In the genomic region with DNA sequence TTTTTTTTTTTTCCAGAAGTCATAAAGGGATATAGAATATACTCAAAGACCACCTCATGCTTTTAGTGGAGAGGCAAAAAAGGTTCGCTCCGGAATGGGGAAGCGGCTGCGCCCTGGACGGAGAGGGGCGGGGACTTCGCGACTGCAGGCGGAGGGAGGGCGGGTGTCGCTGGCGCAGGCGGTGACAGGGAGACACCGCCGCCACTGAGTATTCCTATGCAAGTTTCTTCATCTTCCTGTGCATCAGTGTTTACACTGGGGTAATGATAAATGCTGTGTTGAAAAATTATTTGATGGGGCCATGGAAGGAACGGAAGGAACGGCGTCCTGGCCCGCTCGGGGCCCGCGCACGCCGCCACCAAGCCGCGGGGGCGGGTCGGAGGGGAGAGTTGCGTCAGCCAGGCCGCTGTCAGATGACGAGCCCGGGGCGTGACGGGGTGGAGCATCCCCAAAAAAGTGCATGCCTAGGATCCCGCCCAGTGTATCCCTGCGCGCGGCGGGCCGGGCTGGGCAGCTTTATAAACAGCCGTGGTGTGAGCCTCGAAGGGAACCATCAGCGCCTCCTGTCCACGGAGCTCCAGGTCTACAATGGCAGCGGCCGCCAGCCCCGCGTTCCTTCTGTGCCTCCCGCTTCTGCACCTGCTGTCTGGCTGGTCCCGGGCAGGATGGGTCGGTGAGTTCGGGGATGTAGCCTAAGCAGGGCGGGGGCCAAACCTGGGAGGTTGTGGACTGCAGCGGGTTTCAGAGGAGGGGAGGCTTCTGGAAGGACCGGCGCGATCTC, we compare ENCODE assay signal across 8 cellular contexts. TPM values are rescaled to one million over a fixed set of nuclear protein-coding genes. Genes with fewer than 3 reads are reported as not detected.
DNase-seq lines count a peak whose midpoint lies in the region; ATAC-seq and TF ChIP-seq lines count a peak whose summit lies in the region.

A gene with protein sequence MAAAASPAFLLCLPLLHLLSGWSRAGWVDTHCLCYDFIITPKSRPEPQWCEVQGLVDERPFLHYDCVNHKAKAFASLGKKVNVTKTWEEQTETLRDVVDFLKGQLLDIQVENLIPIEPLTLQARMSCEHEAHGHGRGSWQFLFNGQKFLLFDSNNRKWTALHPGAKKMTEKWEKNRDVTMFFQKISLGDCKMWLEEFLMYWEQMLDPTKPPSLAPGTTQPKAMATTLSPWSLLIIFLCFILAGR (plus strand): TSS at position 482 of the 781 bp plus-strand sequence. CDS start 107 bp downstream, at position 589.

- TF ChIP-seq RAD21 in Ishikawa (IDR thresholded peaks at IDR 0.05; ENCODE audit: low read depth): no peak

- in situ Hi-C loops in T47D (cut with HindIII; ENCODE audit: low pct_unique_long_range_greater_than_20kb, low sequenced_read_pairs): no loop called here

- POLR2A ChIA-PET in MCF 10A (lab: Yijun Ruan, JAX): no interaction called here

- H3K27ac Mint-ChIP-seq in MCF 10A (ENCODE audit: low read depth, unreplicated experiment) (no peak within 1 kb of the TSS), neural crest cell (ENCODE audit: unreplicated experiment) (peak within 1 kb of the TSS; percentile 94)
- H3K27ac Mint-ChIP-seq in activated T-helper 17 cell treated with anti-CD3 and anti-CD28 coated beads, Interleukin-2, amount 50 U/mL, for 72 hours: peak within 1 kb of the TSS; percentile 84
- H3K27ac Mint-ChIP-seq in stimulated activated naive CD8-positive, alpha-beta T cell treated with anti-CD3 and anti-CD28 coated beads, Interleukin-15, amount 100 ng/mL, for 72 hours: peak within 1 kb of the TSS; percentile 97 to 98

- H3K9me3 ChIP-seq in Peyer's patch: peaks cover 0 to 3% (median 0%) of the 10 kb centered on the region in 4 donors

- H3K9me3 Mint-ChIP-seq in MCF 10A (ENCODE audit: unreplicated experiment) (no peaks in the 10 kb centered on the region), neural crest cell (no peaks in the 10 kb centered on the region)
- no peaks in the 10 kb centered on the region for H3K9me3 Mint-ChIP-seq in activated T-helper 17 cell treated with anti-CD3 and anti-CD28 coated beads, Interleukin-2, amount 50 U/mL, for 72 hours
- H3K9me3 Mint-ChIP-seq in stimulated activated naive CD8-positive, alpha-beta T cell treated with anti-CD3 and anti-CD28 coated beads, Interleukin-15, amount 100 ng/mL, for 72 hours: no peaks in the 10 kb centered on the region

- H3K4me3 ChIP-seq in Peyer's patch (peak within 1 kb of the TSS; percentile 33 to 60 (median 53)), fibroblast of villous mesenchyme (ENCODE audit: low read depth, low read length) (peak within 1 kb of the TSS; percentile 50)

- no TSS peak for BruUV-seq in MCF 10A (replicated peaks; lab: Mats Ljungman, UMichigan)

- H3K27ac ChIP-seq in Peyer's patch: peak within 1 kb of the TSS in 1 of 4 donors; percentile 25

- H3K36me3 ChIP-seq in Peyer's patch: no peaks in the 10 kb centered on the region

- H3K4me1 ChIP-seq in Peyer's patch: peaks cover 0 to 26% (median 12%) of the 10 kb centered on the region in 4 donors

- no peaks in the 10 kb centered on the region for H3K36me3 Mint-ChIP-seq in MCF 10A (ENCODE audit: insufficient read depth, unreplicated experiment)
- peaks cover 19% of the 10 kb centered on the region for H3K36me3 Mint-ChIP-seq in activated T-helper 17 cell treated with anti-CD3 and anti-CD28 coated beads, Interleukin-2, amount 50 U/mL, for 72 hours (ENCODE audit: low read depth)
- no peaks in the 10 kb centered on the region for H3K36me3 Mint-ChIP-seq in neural crest cell (ENCODE audit: low read depth)

- intact Hi-C loops in MCF 10A (cut with micrococcal nuclease): no loop called here

- H3K4me3 Mint-ChIP-seq in MCF 10A (ENCODE audit: unreplicated experiment): no peak within 1 kb of the TSS
- H3K4me3 Mint-ChIP-seq in activated T-helper 17 cell treated with anti-CD3 and anti-CD28 coated beads, Interleukin-2, amount 50 U/mL, for 72 hours: peak within 1 kb of the TSS; percentile 87
- peak within 1 kb of the TSS; percentile 95 for H3K4me3 Mint-ChIP-seq in neural crest cell
- H3K4me3 Mint-ChIP-seq in stimulated activated naive CD8-positive, alpha-beta T cell treated with anti-CD3 and anti-CD28 coated beads, Interleukin-15, amount 100 ng/mL, for 72 hours: peak within 1 kb of the TSS; percentile 85

- CTCF ChIA-PET in MCF 10A (lab: Yijun Ruan, JAX): interaction anchor here (0.6 kb wide), 1 partner anchor 119 kb away, joined by 3 read pairs; no protein-coding TSS in a partner anchor

- no peaks in the 10 kb centered on the region for H3K4me1 Mint-ChIP-seq in MCF 10A (ENCODE audit: insufficient read depth, unreplicated experiment)
- H3K4me1 Mint-ChIP-seq in activated T-helper 17 cell treated with anti-CD3 and anti-CD28 coated beads, Interleukin-2, amount 50 U/mL, for 72 hours: peaks cover 23% of the 10 kb centered on the region
- H3K4me1 Mint-ChIP-seq in neural crest cell: peaks cover 32% of the 10 kb centered on the region
- H3K4me1 Mint-ChIP-seq in stimulated activated naive CD8-positive, alpha-beta T cell treated with anti-CD3 and anti-CD28 coated beads, Interleukin-15, amount 100 ng/mL, for 72 hours: peaks cover 62% of the 10 kb centered on the region

- H3K27me3 ChIP-seq in Peyer's patch: peaks cover 0 to 45% of the 10 kb centered on the region in 2 donors

- TF ChIP-seq POLR2A in Peyer's patch (IDR thresholded peaks at IDR 0.05): no peak

- ATAC-seq in activated T-helper 17 cell treated with anti-CD3 and anti-CD28 coated beads, Interleukin-2, amount 50 U/mL, for 72 hours (replicated peaks): peak; percentile 87
- peak; percentile 82 for ATAC-seq in stimulated activated naive CD8-positive, alpha-beta T cell treated with anti-CD3 and anti-CD28 coated beads, Interleukin-15, amount 100 ng/mL, for 72 hours

- no peak for TF ChIP-seq CTCF in MCF 10A (IDR thresholded peaks at IDR 0.05; ENCODE audit: unreplicated experiment)
- no peak for TF ChIP-seq CTCF in Peyer's patch (IDR thresholded peaks at IDR 0.05)
- TF ChIP-seq CTCF in fibroblast of villous mesenchyme (IDR thresholded peaks at IDR 0.05; ENCODE audit: insufficient read depth, low read depth, low read length): no peak
- no peak for TF ChIP-seq CTCF in neural crest cell (conservative IDR thresholded peaks at IDR 0.05)

- no peak for TF ChIP-seq EP300 in Ishikawa (IDR thresholded peaks at IDR 0.05; ENCODE audit: borderline replicate concordance)

- H3K27me3 Mint-ChIP-seq in MCF 10A (ENCODE audit: insufficient read depth, unreplicated experiment) (peaks cover 12% of the 10 kb centered on the region), neural crest cell (ENCODE audit: low read depth) (peaks cover 93% of the 10 kb centered on the region)
- H3K27me3 Mint-ChIP-seq in activated T-helper 17 cell treated with anti-CD3 and anti-CD28 coated beads, Interleukin-2, amount 50 U/mL, for 72 hours: peaks cover 62% of the 10 kb centered on the region
- peaks cover 93% of the 10 kb centered on the region for H3K27me3 Mint-ChIP-seq in stimulated activated naive CD8-positive, alpha-beta T cell treated with anti-CD3 and anti-CD28 coated beads, Interleukin-15, amount 100 ng/mL, for 72 hours

- DNase-seq in T47D (ENCODE audit: low read depth in 1 of 2, low spot score in 1 of 2) (peak; percentile 81 to 92), MCF 10A (ENCODE audit: unreplicated experiment) (no peak), Peyer's patch (peak; percentile 66 to 86 (median 76)), fibroblast of villous mesenchyme (ENCODE audit: low read depth) (peak; percentile 90), neural crest cell (ENCODE audit: low read depth, low spot score) (peak; percentile 71)
- DNase-seq in stimulated activated naive CD8-positive, alpha-beta T cell treated with anti-CD3 and anti-CD28 coated beads, Interleukin-15, amount 100 ng/mL, for 72 hours: peak; percentile 85 to 88

TF ChIP-seq in Ishikawa, 13 proteins besides CTCF, POLR2A, EP300 and RAD21:
- TF ChIP-seq, protein P1, sequence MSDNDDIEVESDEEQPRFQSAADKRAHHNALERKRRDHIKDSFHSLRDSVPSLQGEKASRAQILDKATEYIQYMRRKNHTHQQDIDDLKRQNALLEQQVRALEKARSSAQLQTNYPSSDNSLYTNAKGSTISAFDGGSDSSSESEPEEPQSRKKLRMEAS (IDR thresholded peaks at IDR 0.05): peak; percentile 88
- TF ChIP-seq TCF12 (IDR thresholded peaks at IDR 0.05; ENCODE audit: low read depth) (peak; percentile 27; the same call in 1 of the 2 replicates), EGR1 (IDR thresholded peaks at IDR 0.05) (peak; percentile 62; the same call in 1 of the 2 replicates), CEBPB (IDR thresholded peaks at IDR 0.05) (peak; percentile 80), TEAD4 (IDR thresholded peaks at IDR 0.05) (no peak), TAF1 (IDR thresholded peaks at IDR 0.05; ENCODE audit: low read depth) (peak; percentile 50; the same call in 1 of the 2 replicates), CREB1 (IDR thresholded peaks at IDR 0.05; ENCODE audit: low read depth) (peak; percentile 50; the same call in 1 of the 2 replicates), YY1 (IDR thresholded peaks at IDR 0.05; ENCODE audit: low read depth) (no peak), ZBTB7A (IDR thresholded peaks at IDR 0.05; ENCODE audit: low read depth) (no peak), FOXM1 (IDR thresholded peaks at IDR 0.05; ENCODE audit: borderline replicate concordance, low read depth) (no peak)
- TF ChIP-seq, protein P2, sequence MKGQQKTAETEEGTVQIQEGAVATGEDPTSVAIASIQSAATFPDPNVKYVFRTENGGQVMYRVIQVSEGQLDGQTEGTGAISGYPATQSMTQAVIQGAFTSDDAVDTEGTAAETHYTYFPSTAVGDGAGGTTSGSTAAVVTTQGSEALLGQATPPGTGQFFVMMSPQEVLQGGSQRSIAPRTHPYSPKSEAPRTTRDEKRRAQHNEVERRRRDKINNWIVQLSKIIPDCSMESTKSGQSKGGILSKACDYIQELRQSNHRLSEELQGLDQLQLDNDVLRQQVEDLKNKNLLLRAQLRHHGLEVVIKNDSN (IDR thresholded peaks at IDR 0.05): peak; percentile 61

RNA-seq across cellular contexts. Expression of the gene that starts here (rescaled TPM):
- not detected in 2 replicates for total RNA-seq in MCF 10A (2022)
- total RNA-seq in Peyer's patch: not detected
- total RNA-seq in activated T-helper 17 cell treated with anti-CD3 and anti-CD28 coated beads, Interleukin-2, amount 50 U/mL, for 72 hours: under 1 TPM; 0.35 to 0.48 TPM
- 0.43 and 1.6 TPM in 2 replicates for total RNA-seq in fibroblast of villous mesenchyme
- 2.3 and 2.5 TPM in 2 replicates for total RNA-seq in neural crest cell

Comparison
In these comparisons a context has a peak if more than half of its experiments do, and no peak if none do; other contexts are left out.
1. Peak in DNase-seq and H3K4me3 ChIP-seq in Peyer's patch; RNA of the gene not detected or under 1 TPM.
2. Peak in ATAC-seq in activated T-helper 17 cell treated with anti-CD3 and anti-CD28 coated beads, Interleukin-2, amount 50 U/mL, for 72 hours; RNA of the gene not detected or under 1 TPM.